Comparison of ENCODE assay signal across 1 cellular context in the genomic region with DNA sequence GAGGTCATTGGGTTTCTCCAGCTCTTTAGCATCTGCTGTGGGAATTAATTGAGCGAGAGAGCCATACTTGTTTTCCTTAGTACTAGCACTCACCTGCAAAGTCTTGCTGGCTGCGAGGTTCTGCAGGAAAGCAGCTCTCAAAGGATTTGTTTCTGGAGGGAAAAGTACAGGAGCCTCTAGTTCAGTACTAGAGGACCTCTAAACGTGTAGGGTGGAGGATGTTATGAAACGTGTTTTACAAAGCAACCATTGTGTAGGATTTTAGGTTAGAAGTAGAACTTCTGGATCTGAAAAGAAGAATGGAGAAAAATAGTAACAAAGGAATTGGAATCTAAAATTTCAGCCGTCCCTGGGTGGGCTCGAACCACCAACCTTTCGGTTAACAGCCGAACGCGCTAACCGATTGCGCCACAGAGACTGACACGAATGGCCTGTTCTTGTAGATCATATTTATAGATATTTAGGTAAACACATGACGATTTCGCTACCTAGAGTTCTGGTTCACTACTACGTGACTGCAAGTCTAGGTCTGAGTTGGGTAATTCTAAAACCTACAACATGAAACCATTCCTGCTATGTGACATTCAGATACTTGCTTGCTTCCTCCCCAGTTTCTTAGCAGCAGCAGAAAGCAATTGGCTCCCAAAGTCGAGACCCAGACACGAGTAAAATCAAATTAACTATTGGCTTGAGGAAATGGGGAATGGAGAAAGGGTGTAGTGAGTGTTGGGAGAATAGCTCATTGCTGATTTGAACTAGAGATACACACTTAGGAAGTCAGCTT.
TF ChIP-seq lines count a peak whose summit lies in the region.

No MANE protein-coding gene starts in this region.

TF ChIP-seq in K562, 482 proteins besides CTCF, POLR2A, EP300 and RAD21 (continued from another document and continues in another):
- no peak for TF ChIP-seq OTX1 (CRISPR knock-in tag; IDR thresholded peaks at IDR 0.05)
- TF ChIP-seq ZC3H8 (IDR thresholded peaks at IDR 0.05) = no peak
- no peak for TF ChIP-seq RREB1 (CRISPR knock-in tag; IDR thresholded peaks at IDR 0.05)
- TF ChIP-seq RNF2 (IDR thresholded peaks at IDR 0.05) = peak; percentile 44; the same call in 1 of the 2 replicates
- peak; percentile 43 for TF ChIP-seq PHF20 (IDR thresholded peaks at IDR 0.05; ENCODE audit: partially characterized antibody)
- TF ChIP-seq ZNF232 (CRISPR knock-in tag; IDR thresholded peaks at IDR 0.05) = no peak
- TF ChIP-seq CEBPB (tag; IDR thresholded peaks at IDR 0.05) = peak; percentile 98
- TF ChIP-seq, protein P1, sequence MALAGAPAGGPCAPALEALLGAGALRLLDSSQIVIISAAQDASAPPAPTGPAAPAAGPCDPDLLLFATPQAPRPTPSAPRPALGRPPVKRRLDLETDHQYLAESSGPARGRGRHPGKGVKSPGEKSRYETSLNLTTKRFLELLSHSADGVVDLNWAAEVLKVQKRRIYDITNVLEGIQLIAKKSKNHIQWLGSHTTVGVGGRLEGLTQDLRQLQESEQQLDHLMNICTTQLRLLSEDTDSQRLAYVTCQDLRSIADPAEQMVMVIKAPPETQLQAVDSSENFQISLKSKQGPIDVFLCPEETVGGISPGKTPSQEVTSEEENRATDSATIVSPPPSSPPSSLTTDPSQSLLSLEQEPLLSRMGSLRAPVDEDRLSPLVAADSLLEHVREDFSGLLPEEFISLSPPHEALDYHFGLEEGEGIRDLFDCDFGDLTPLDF (CRISPR knock-in tag; IDR thresholded peaks at IDR 0.05) = peak; percentile 39; the same call in 1 of the 2 replicates
- TF ChIP-seq CHAMP1 (IDR thresholded peaks at IDR 0.05) = peak; percentile 56; the same call in 1 of the 2 replicates
- peak; percentile 68; the same call in 1 of the 2 replicates for TF ChIP-seq CGGBP1 (CRISPR knock-in tag; IDR thresholded peaks at IDR 0.05)
- TF ChIP-seq ZKSCAN1 (IDR thresholded peaks at IDR 0.05; ENCODE audit: low read depth, low read length) = 0 out of 2 replicates have a peak, but pooled peaks have one; percentile 27
- TF ChIP-seq, protein P2, sequence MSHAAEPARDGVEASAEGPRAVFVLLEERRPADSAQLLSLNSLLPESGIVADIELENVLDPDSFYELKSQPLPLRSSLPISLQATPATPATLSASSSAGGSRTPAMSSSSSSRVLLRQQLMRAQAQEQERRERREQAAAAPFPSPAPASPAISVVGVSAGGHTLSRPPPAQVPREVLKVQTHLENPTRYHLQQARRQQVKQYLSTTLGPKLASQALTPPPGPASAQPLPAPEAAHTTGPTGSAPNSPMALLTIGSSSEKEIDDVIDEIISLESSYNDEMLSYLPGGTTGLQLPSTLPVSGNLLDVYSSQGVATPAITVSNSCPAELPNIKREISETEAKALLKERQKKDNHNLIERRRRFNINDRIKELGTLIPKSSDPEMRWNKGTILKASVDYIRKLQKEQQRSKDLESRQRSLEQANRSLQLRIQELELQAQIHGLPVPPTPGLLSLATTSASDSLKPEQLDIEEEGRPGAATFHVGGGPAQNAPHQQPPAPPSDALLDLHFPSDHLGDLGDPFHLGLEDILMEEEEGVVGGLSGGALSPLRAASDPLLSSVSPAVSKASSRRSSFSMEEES (CRISPR knock-in tag; IDR thresholded peaks at IDR 0.05) = no peak
- TF ChIP-seq, protein P3, sequence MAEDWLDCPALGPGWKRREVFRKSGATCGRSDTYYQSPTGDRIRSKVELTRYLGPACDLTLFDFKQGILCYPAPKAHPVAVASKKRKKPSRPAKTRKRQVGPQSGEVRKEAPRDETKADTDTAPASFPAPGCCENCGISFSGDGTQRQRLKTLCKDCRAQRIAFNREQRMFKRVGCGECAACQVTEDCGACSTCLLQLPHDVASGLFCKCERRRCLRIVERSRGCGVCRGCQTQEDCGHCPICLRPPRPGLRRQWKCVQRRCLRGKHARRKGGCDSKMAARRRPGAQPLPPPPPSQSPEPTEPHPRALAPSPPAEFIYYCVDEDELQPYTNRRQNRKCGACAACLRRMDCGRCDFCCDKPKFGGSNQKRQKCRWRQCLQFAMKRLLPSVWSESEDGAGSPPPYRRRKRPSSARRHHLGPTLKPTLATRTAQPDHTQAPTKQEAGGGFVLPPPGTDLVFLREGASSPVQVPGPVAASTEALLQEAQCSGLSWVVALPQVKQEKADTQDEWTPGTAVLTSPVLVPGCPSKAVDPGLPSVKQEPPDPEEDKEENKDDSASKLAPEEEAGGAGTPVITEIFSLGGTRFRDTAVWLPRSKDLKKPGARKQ (CRISPR knock-in tag; IDR thresholded peaks at IDR 0.05) = no peak
- no peak for TF ChIP-seq FOXA1 (IDR thresholded peaks at IDR 0.05; ENCODE audit: borderline replicate concordance)
- TF ChIP-seq TBP (optimal IDR thresholded peaks at IDR 0.05; ENCODE audit: low read depth, low read length) = peak; percentile 100
- peak; percentile 74; the same call in 1 of the 2 replicates for TF ChIP-seq RHOXF2B (CRISPR knock-in tag; conservative IDR thresholded peaks at IDR 0.05)
- TF ChIP-seq HSF4 (CRISPR knock-in tag; IDR thresholded peaks at IDR 0.05; ENCODE audit: borderline replicate concordance) = no peak
- 0 out of 2 replicates have a peak, but pooled peaks have one; percentile 11 for TF ChIP-seq SREBF1 (IDR thresholded peaks at IDR 0.05; ENCODE audit: borderline replicate concordance, low read depth, low read length)
- no peak for TF ChIP-seq FIP1L1 (IDR thresholded peaks at IDR 0.05; ENCODE audit: low read depth, low read length, poor library complexity, severe bottlenecking)
- TF ChIP-seq ZC3H11A (IDR thresholded peaks at IDR 0.05; ENCODE audit: low read depth, low read length) = no peak
- TF ChIP-seq CHD2 (IDR thresholded peaks at IDR 0.05; ENCODE audit: low read depth, low read length) = 0 out of 2 replicates have a peak, but pooled peaks have one; percentile 12
- TF ChIP-seq, protein P4, sequence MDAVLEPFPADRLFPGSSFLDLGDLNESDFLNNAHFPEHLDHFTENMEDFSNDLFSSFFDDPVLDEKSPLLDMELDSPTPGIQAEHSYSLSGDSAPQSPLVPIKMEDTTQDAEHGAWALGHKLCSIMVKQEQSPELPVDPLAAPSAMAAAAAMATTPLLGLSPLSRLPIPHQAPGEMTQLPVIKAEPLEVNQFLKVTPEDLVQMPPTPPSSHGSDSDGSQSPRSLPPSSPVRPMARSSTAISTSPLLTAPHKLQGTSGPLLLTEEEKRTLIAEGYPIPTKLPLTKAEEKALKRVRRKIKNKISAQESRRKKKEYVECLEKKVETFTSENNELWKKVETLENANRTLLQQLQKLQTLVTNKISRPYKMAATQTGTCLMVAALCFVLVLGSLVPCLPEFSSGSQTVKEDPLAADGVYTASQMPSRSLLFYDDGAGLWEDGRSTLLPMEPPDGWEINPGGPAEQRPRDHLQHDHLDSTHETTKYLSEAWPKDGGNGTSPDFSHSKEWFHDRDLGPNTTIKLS (IDR thresholded peaks at IDR 0.05; ENCODE audit: borderline replicate concordance, low read depth) = 0 out of 2 replicates have a peak, but pooled peaks have one; percentile 27
- peak; percentile 8 for TF ChIP-seq TAF9B (IDR thresholded peaks at IDR 0.05; ENCODE audit: partially characterized antibody)
- TF ChIP-seq IRF9 (tag; IDR thresholded peaks at IDR 0.05) = peak; percentile 69; the same call in 1 of the 2 replicates
- peak; percentile 58 to 90 for TF ChIP-seq FOXA3 (CRISPR knock-in tag; conservative IDR thresholded peaks at IDR 0.05 in 1 of 2, IDR thresholded peaks at IDR 0.05 in 1 of 2)
- no peak for TF ChIP-seq RBM15 (IDR thresholded peaks at IDR 0.05; ENCODE audit: insufficient read depth, low read length)
- TF ChIP-seq LEF1 (IDR thresholded peaks at IDR 0.05) = 0 out of 2 replicates have a peak, but pooled peaks have one; percentile 17
- no peak for TF ChIP-seq TRIM24 (IDR thresholded peaks at IDR 0.05)
- TF ChIP-seq PRDM10 (IDR thresholded peaks at IDR 0.05; ENCODE audit: partially characterized antibody) = peak; percentile 9
- no peak for TF ChIP-seq ID3 (CRISPR knock-in tag; IDR thresholded peaks at IDR 0.05)
- 0 out of 2 replicates have a peak, but pooled peaks have one; percentile 42 for TF ChIP-seq ID3 (tag; IDR thresholded peaks at IDR 0.05)
